Comparison of ENCODE assay signal across 8 cellular contexts in the genomic region with DNA sequence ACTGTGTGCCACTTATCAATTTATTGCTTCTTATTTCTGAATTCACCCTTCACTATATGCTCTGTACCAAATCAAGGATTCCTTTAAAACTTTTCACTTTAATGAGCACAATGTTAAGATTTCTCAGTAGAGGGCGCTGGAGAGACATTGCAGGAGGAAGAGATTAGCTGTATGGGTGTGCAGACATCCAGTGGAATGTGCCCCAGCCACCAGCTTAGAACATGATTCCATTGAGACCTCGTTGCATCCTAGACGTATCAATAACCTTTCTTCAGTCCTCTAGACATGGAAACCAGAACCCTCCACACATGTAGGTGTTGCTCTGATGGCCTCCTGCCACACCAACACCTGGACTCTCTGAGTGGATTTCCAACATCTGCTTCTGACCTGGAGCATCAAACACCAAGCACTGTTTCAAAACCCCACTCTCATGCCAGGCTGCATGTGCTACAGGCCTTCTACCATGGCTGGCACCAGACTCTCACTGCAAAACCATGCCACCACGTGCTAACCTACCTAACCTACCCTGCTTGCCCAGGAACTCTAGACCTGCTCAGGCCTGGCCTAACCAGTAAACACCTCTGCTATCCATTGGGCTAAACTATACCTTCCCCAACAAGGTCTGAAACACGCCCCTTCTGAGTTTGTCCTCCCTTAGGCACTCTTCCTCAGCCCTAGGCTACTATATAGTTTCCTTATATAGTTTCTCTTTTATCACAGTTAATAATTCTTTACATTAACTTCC.
DNase-seq lines count a peak whose midpoint lies in the region; ATAC-seq and TF ChIP-seq lines count a peak whose summit lies in the region.

No MANE protein-coding gene starts in this region.

- no peak overlapping the region for H3K4me3 ChIP-seq in coronary artery

- H3K27ac ChIP-seq in coronary artery, result no peak overlapping the region

- DNase-seq in AG20443 (ENCODE audit: low spot score) (peak; percentile 44), GM13977 (ENCODE audit: low spot score) (peak; percentile 3), NCI-H748 treated with DMSO at 0.1 percent for 48 hours (lab: John Stamatoyannopoulos, UW) (peak; percentile 38), coronary artery (ENCODE audit: low spot score) (no peak), non-pigmented ciliary epithelial cell (ENCODE audit: low read depth) (peak; percentile 8), DMS79 (lab: John Stamatoyannopoulos, UW) (no peak)
- no peak for DNase-seq in activated naive CD4-positive, alpha-beta T cell (lab: John Stamatoyannopoulos, UW)

- in situ Hi-C loops in GM13977 (cut with MboI; ENCODE audit: low pct_unique_long_range_greater_than_20kb, low sequenced_read_pairs, unreplicated experiment), result loop anchor here (25.0 kb wide), 1 partner anchor 373 kb away; no protein-coding TSS in a partner anchor

- TF ChIP-seq CTCF in GM13977 (IDR thresholded peaks at IDR 0.05; ENCODE audit: extremely low read depth, insufficient read depth, missing control alignments), result peak; percentile 65
- peak; percentile 38 for TF ChIP-seq CTCF in coronary artery (IDR thresholded peaks at IDR 0.05)

- ATAC-seq in HG03097 (IDR thresholded peaks at IDR 0.05; ENCODE audit: low FRiP score, unreplicated experiment), result peak; percentile 66

Comparison
In these comparisons a context has a peak if more than half of its experiments do, and no peak if none do; other contexts are left out.
1. DNase-seq: peak in AG20443 (single experiment), GM13977 (single experiment), NCI-H748 treated with DMSO at 0.1 percent for 48 hours (single experiment) and non-pigmented ciliary epithelial cell (single experiment); none in coronary artery (single experiment), DMS79 (single experiment) and activated naive CD4-positive, alpha-beta T cell (0 of 4).